ENCODE assay signal across 30 cellular contexts in genomic region chr13:43357435-43358065, GRCh38.
DNase-seq lines count a peak whose midpoint lies in the region; ATAC-seq and TF ChIP-seq lines count a peak whose summit lies in the region.
"Had no signal": no experiment of that assay in that cellular context is flagged by ENCODE, and none has a peak within 500 bp of the region (broad histone marks: within the 10 kb centered on the region; RNA-seq: fewer than 3 reads in every experiment).

No MANE protein-coding gene starts in this region.

- peak; percentile 77 for ATAC-seq in left ventricle myocardium superior
- ATAC-seq in body of pancreas: no peak
- no peak for ATAC-seq in GM18873 (IDR thresholded peaks at IDR 0.05; ENCODE audit: low FRiP score, unreplicated experiment)
- ATAC-seq: GM12878; HepG2; left lobe of liver; naive thymus-derived CD8-positive, alpha-beta T cell; Panc1; stimulated activated memory B cell treated with anti-CD40 and anti-IgM and Interleukin-4, amounts not matched to agents 10 μg/mL and 1 μg/mL and 100 μg/mL, for 72 hours had no signal

- H3K36me3 Mint-ChIP-seq in brain: peaks cover 48% of the 10 kb centered on the region
- H3K36me3 Mint-ChIP-seq: mesothelial cell of epicardium; naive thymus-derived CD8-positive, alpha-beta T cell; stimulated activated memory B cell treated with anti-CD40 and anti-IgM and Interleukin-4, amounts not matched to agents 10 μg/mL and 1 μg/mL and 100 μg/mL, for 72 hours had no signal

- H3K9me3 Mint-ChIP-seq in brain: no peaks in the 10 kb centered on the region
- H3K9me3 Mint-ChIP-seq: activated B cell treated with CpG ODN at 0.5 μM for 24 hours; HFFc6; mesothelial cell of epicardium; naive thymus-derived CD8-positive, alpha-beta T cell; stimulated activated memory B cell treated with anti-CD40 and anti-IgM and Interleukin-4, amounts not matched to agents 10 μg/mL and 1 μg/mL and 100 μg/mL, for 72 hours had no signal

- TF ChIP-seq POLR2A in spleen (IDR thresholded peaks at IDR 0.05) (no peak), body of pancreas (IDR thresholded peaks at IDR 0.05) (no peak)

- peak overlapping the region; percentile 53 to 90 (median 63) for H3K27ac Mint-ChIP-seq in brain
- H3K27ac Mint-ChIP-seq: activated B cell treated with CpG ODN at 0.5 μM for 24 hours; HFFc6; mesothelial cell of epicardium; stimulated activated memory B cell treated with anti-CD40 and anti-IgM and Interleukin-4, amounts not matched to agents 10 μg/mL and 1 μg/mL and 100 μg/mL, for 72 hours had no signal

- DNase-seq in KBM-7: peak; percentile 62
- DNase-seq in left ventricle myocardium superior: peak; percentile 44
- peak; percentile 71 for DNase-seq in spleen
- no peak for DNase-seq in body of pancreas
- no peak for DNase-seq in NK-92 treated with Interleukin-12 subunit alpha and Interleukin-12 subunit beta, amount 100 ng/mL, for 24 hours (lab: John Stamatoyannopoulos, UW)
- DNase-seq: activated B cell treated with CpG ODN at 0.5 μM for 24 hours; activated CD4-positive, alpha-beta T cell treated with anti-CD3 and anti-CD28 coated beads, Interleukin-2, amount 50 U/mL, for 4 hours; activated CD8-positive, alpha-beta memory T cell treated with anti-CD3 and anti-CD28 coated beads, Interleukin-2, amount 50 U/mL, for 4 hours; activated naive CD4-positive, alpha-beta T cell treated with anti-CD3 and anti-CD28 coated beads, Interleukin-2, amount 50 U/mL, for 16 hours; amniotic stem cell; foreskin fibroblast; HFFc6; naive thymus-derived CD8-positive, alpha-beta T cell; NCI-H1105 treated with DMSO at 0.1 percent for 48 hours; NCI-H1930; NCI-H524 treated with DMSO at 0.1 percent for 48 hours; retina; stimulated activated CD4-positive, alpha-beta T cell treated with anti-CD3 and anti-CD28 coated beads, Interleukin-4, amount 100 ng/mL, for 4 hours; T1000 had no signal

- TF ChIP-seq CTCF in brain (conservative IDR thresholded peaks at IDR 0.05) (no peak), spleen (IDR thresholded peaks at IDR 0.05 in 8 of 11, conservative IDR thresholded peaks at IDR 0.05 in 3 of 11) (no peak), body of pancreas (IDR thresholded peaks at IDR 0.05) (no peak)

- H3K27me3 Mint-ChIP-seq in brain: no peaks in the 10 kb centered on the region
- H3K27me3 Mint-ChIP-seq: activated B cell treated with CpG ODN at 0.5 μM for 24 hours; naive thymus-derived CD8-positive, alpha-beta T cell; stimulated activated memory B cell treated with anti-CD40 and anti-IgM and Interleukin-4, amounts not matched to agents 10 μg/mL and 1 μg/mL and 100 μg/mL, for 72 hours had no signal

- in situ Hi-C loops in KBM-7 (cut with MboI; ENCODE audit: low pct_unique_long_range_greater_than_20kb, low sequenced_read_pairs): no loop called here

- intact Hi-C loops in left ventricle myocardium superior (cut with micrococcal nuclease): no loop called here
- intact Hi-C loops in spleen (cut with DNase I; ENCODE audit: low total_unique reads): no loop called here
- intact Hi-C loops in body of pancreas (cut with DNase I): no loop called here

- H3K36me3 ChIP-seq in spleen: no peaks in the 10 kb centered on the region
- H3K36me3 ChIP-seq in body of pancreas (replicated peaks in 1 of 2; ENCODE audit: insufficient read depth in 1 of 2, low read depth in 2 of 2): no peaks in the 10 kb centered on the region
- H3K36me3 ChIP-seq: breast epithelium had no signal

- no peak overlapping the region for H3K4me3 Mint-ChIP-seq in brain
- H3K4me3 Mint-ChIP-seq: activated B cell treated with CpG ODN at 0.5 μM for 24 hours; HFFc6; mesothelial cell of epicardium; stimulated activated memory B cell treated with anti-CD40 and anti-IgM and Interleukin-4, amounts not matched to agents 10 μg/mL and 1 μg/mL and 100 μg/mL, for 72 hours had no signal

- no peaks in the 10 kb centered on the region for H3K9me3 ChIP-seq in spleen
- H3K9me3 ChIP-seq in body of pancreas: no peaks in the 10 kb centered on the region
- H3K9me3 ChIP-seq: breast epithelium had no signal

- H3K27ac ChIP-seq in spleen (no peak overlapping the region), body of pancreas (no peak overlapping the region)
- H3K27ac ChIP-seq: breast epithelium, coronary artery, HL-60 had no signal

- H3K27me3 ChIP-seq in spleen (replicated peaks in 1 of 7) (no peaks in the 10 kb centered on the region), body of pancreas (no peaks in the 10 kb centered on the region)
- H3K27me3 ChIP-seq: breast epithelium had no signal

- WGBS in spleen, 5 donors: 27 to 38% (median 33%) methylated on average over 4 of the region's 4 CpGs
- WGBS in body of pancreas, 2 donors: 70 to 81% methylated on average over 4 of the region's 4 CpGs

- H3K4me1 ChIP-seq in spleen (peaks cover 0 to 7% (median 0%) of the 10 kb centered on the region in 6 donors), body of pancreas (no peaks in the 10 kb centered on the region)
- H3K4me1 ChIP-seq: breast epithelium had no signal

- no peak overlapping the region for H3K4me3 ChIP-seq in spleen
- no peak overlapping the region for H3K4me3 ChIP-seq in body of pancreas
- H3K4me3 ChIP-seq: breast epithelium, coronary artery, GM12878 had no signal

- H3K4me1 Mint-ChIP-seq in brain: peaks cover 46% of the 10 kb centered on the region
- H3K4me1 Mint-ChIP-seq: stimulated activated memory B cell treated with anti-CD40 and anti-IgM and Interleukin-4, amounts not matched to agents 10 μg/mL and 1 μg/mL and 100 μg/mL, for 72 hours had no signal

Comparison
In these comparisons a context has a peak if more than half of its experiments do, and no peak if none do; other contexts are left out.
1. DNase-seq: peak in KBM-7 (single experiment), left ventricle myocardium superior (single experiment) and spleen (single experiment); none in body of pancreas (0 of 4) and NK-92 treated with Interleukin-12 subunit alpha and Interleukin-12 subunit beta, amount 100 ng/mL, for 24 hours (single experiment).